ENCODE assay signal across 8 cellular contexts in genomic region chr15:76336254-76337046, GRCh38. TPM values are rescaled to one million over a fixed set of nuclear protein-coding genes. Genes with fewer than 3 reads are reported as not detected.
DNase-seq lines count a peak whose midpoint lies in the region; ATAC-seq, FAIRE-seq and TF ChIP-seq lines count a peak whose summit lies in the region.

ISL2 (plus strand) TSS chr15:76336773; CDS start chr15:76336884, 111 bp downstream.

- peak within 1 kb of the TSS in 6 of 7 donors; percentile 37 to 85 (median 68) for H3K27ac Mint-ChIP-seq in CD4-positive, alpha-beta memory T cell

- no peaks in the 10 kb centered on the region for H3K9me1 ChIP-seq in K562 (ENCODE audit: control insufficient read depth, insufficient read depth, low read length)

- TF ChIP-seq EP300 in K562 (IDR thresholded peaks at IDR 0.05; ENCODE audit: low read length) = peak; percentile 44

- H3K27me3 ChIP-seq in CD4-positive, alpha-beta memory T cell (ENCODE audit: insufficient read depth, low read length) = peaks cover 56% of the 10 kb centered on the region
- H3K27me3 ChIP-seq in SJSA1 (replicated peaks) = peaks cover 22% of the 10 kb centered on the region
- H3K27me3 ChIP-seq in K562 (ENCODE audit: control insufficient read depth in 2 of 2, insufficient read depth in 2 of 2, low read length in 2 of 2) = no peaks in the 10 kb centered on the region

- no peak for TF ChIP-seq RAD21 in K562 (CRISPR knock-in tag; conservative IDR thresholded peaks at IDR 0.05 in 1 of 2, IDR thresholded peaks at IDR 0.05 in 1 of 2)

- BruUV-seq in K562 (replicated peaks; lab: Mats Ljungman, UMichigan) = no TSS peak

- peak within 1 kb of the TSS; percentile 97 for H3K4me2 ChIP-seq in K562 (ENCODE audit: insufficient read depth, low read length)

- H3K4me3 ChIP-seq in CD4-positive, alpha-beta memory T cell (ENCODE audit: low read length in 2 of 2) = peak within 1 kb of the TSS; percentile 2 to 24
- H3K4me3 ChIP-seq in SJSA1 = peak within 1 kb of the TSS; percentile 43
- peak within 1 kb of the TSS; percentile 53 for H3K4me3 ChIP-seq in K562

- ATAC-seq in GM19395 (IDR thresholded peaks at IDR 0.05; ENCODE audit: unreplicated experiment) (peak; percentile 49), K562 (peak; percentile 89)

- peaks cover 40% of the 10 kb centered on the region for H3K79me2 ChIP-seq in K562 (ENCODE audit: control insufficient read depth, insufficient read depth, low read length)

- H3K36me3 Mint-ChIP-seq in CD4-positive, alpha-beta memory T cell = no peaks in the 10 kb centered on the region

- peak within 1 kb of the TSS; percentile 95 to 100 for H3K9ac ChIP-seq in K562 (ENCODE audit: insufficient read depth in 1 of 2, low read depth in 2 of 2, low read length in 2 of 2)

- CTCF ChIA-PET in CD4-positive, alpha-beta memory T cell (lab: Charles Lee; ENCODE audit: partially characterized antibody) = interaction anchor here (1.5 kb wide), 1 partner anchor 12 kb away, joined by 3 read pairs; no protein-coding TSS in a partner anchor
- CTCF ChIA-PET in K562 (lab: Yijun Ruan, JAX; ENCODE audit: low intra/inter-chr PET ratio) = no interaction called here

- peak in 1 of 5 donors; percentile 35 for DNase-seq in CD4-positive, alpha-beta memory T cell
- peak; percentile 92 for DNase-seq in HK-2 (ENCODE audit: unreplicated experiment)
- peak; percentile 77 to 91 for DNase-seq in SJSA1 (ENCODE audit: low read depth in 1 of 2, low spot score in 2 of 2)
- DNase-seq in K562 (ENCODE audit: extremely low read depth in 1 of 4, low spot score in 3 of 4) = peak; percentile 97 to 99 (median 98)
- peak; percentile 91 for DNase-seq in islet precursor cell
- DNase-seq in stimulated activated CD4-positive, alpha-beta T cell treated with anti-CD3 and anti-CD28 coated beads, Interleukin-12 subunit alpha, Interleukin-12 subunit beta, amount 100 ng/mL, for 4 hours = peak; percentile 50
- DNase-seq in cerebellum (ENCODE audit: low spot score) = no peak

- peak within 1 kb of the TSS; percentile 95 for H2AFZ ChIP-seq in K562 (ENCODE audit: low read depth, low read length)

- TF ChIP-seq POLR2A in K562 (conservative IDR thresholded peaks at IDR 0.05) = peak; percentile 83

- H3K27me3 Mint-ChIP-seq in CD4-positive, alpha-beta memory T cell = peaks cover 58 to 65% of the 10 kb centered on the region in 2 donors

- peak within 1 kb of the TSS; percentile 80 to 93 (median 86) for H3K4me3 Mint-ChIP-seq in CD4-positive, alpha-beta memory T cell

- intact Hi-C loops in CD4-positive, alpha-beta memory T cell (cut with micrococcal nuclease) = no loop called here
- intact Hi-C loops in K562 (cut with micrococcal nuclease) = loop anchor here (10.0 kb wide), 1 partner anchor 528 kb away; no protein-coding TSS in a partner anchor

- WGBS in K562 (ENCODE audit: insufficient coverage, low coverage, missing lambda C conversion rate) = under 1% methylated on average over 37 of the region's 40 CpGs

- H3K27ac ChIP-seq in CD4-positive, alpha-beta memory T cell (ENCODE audit: low read depth, low read length) = no peak within 1 kb of the TSS
- H3K27ac ChIP-seq in SJSA1 = peak within 1 kb of the TSS; percentile 86
- peak within 1 kb of the TSS; percentile 94 for H3K27ac ChIP-seq in K562 (ENCODE audit: extremely low read depth, low read depth, low read length)

- POLR2A ChIA-PET in CD4-positive, alpha-beta memory T cell (lab: Charles Lee; ENCODE audit: partially characterized antibody) = interaction anchor here (0.5 to 2.1 kb wide), 5 partner anchors 9 to 46 kb away, joined by 3 to 7 read pairs (median 5); partner anchors contain the start of gene ETFA
- POLR2A ChIA-PET in K562 (lab: Yijun Ruan, JAX) = interaction anchor here (0.5 to 2.3 kb wide), 17 partner anchors 9 to 1449 kb away, joined by 3 to 18 read pairs (median 4); partner anchors contain the start of gene ETFA

- H4K20me1 ChIP-seq in K562 (replicated peaks; ENCODE audit: control insufficient read depth, insufficient read depth, low read length) = 0 out of 2 replicates have a peak, but pooled peaks cover 6% of the 10 kb centered on the region

- TF ChIP-seq CTCF in K562 (IDR thresholded peaks at IDR 0.05 in 2 of 3, conservative IDR thresholded peaks at IDR 0.05 in 1 of 3; ENCODE audit: insufficient read depth in 2 of 3, low read depth in 1 of 3, low read length in 3 of 3) = no peak

- in situ Hi-C loops in K562 (cut with MboI) = no loop called here

- H3K4me1 Mint-ChIP-seq in CD4-positive, alpha-beta memory T cell = peaks cover 34 to 64% (median 46%) of the 10 kb centered on the region in 4 donors

- no peaks in the 10 kb centered on the region for H3K9me3 ChIP-seq in CD4-positive, alpha-beta memory T cell (ENCODE audit: control insufficient read depth in 1 of 2, low read length in 2 of 2)
- no peaks in the 10 kb centered on the region for H3K9me3 ChIP-seq in SJSA1 (replicated peaks)
- H3K9me3 ChIP-seq in K562 (replicated peaks; ENCODE audit: control insufficient read depth, insufficient read depth, low read depth, low read length) = no peaks in the 10 kb centered on the region

- no peaks in the 10 kb centered on the region for H3K36me3 ChIP-seq in CD4-positive, alpha-beta memory T cell (ENCODE audit: insufficient read depth, low read length)
- H3K36me3 ChIP-seq in SJSA1 (no peaks in the 10 kb centered on the region), K562 (ENCODE audit: control insufficient read depth, insufficient read depth, low read length) (peaks cover 28% of the 10 kb centered on the region; the same call in 2 of the 3 replicates)

- H3K9me3 Mint-ChIP-seq in CD4-positive, alpha-beta memory T cell = peaks cover 0 to 16% (median 1%) of the 10 kb centered on the region in 8 donors

- FAIRE-seq in K562 (lab: Jason Lieb, UNC) = peak; percentile 97

- peaks cover 63% of the 10 kb centered on the region for H3K4me1 ChIP-seq in CD4-positive, alpha-beta memory T cell (ENCODE audit: insufficient read depth, low read length)
- H3K4me1 ChIP-seq in SJSA1 (replicated peaks) = peaks cover 22% of the 10 kb centered on the region
- peaks cover 11 to 55% of the 10 kb centered on the region in 2 experiments for H3K4me1 ChIP-seq in K562 (replicated peaks in 1 of 2; ENCODE audit: control insufficient read depth in 2 of 2, insufficient read depth in 2 of 2, low read length in 2 of 2)

TF ChIP-seq in K562, 482 proteins besides CTCF, POLR2A, EP300 and RAD21 (continues in another document):
- TF ChIP-seq, protein P1, sequence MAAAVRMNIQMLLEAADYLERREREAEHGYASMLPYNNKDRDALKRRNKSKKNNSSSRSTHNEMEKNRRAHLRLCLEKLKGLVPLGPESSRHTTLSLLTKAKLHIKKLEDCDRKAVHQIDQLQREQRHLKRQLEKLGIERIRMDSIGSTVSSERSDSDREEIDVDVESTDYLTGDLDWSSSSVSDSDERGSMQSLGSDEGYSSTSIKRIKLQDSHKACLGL (CRISPR knock-in tag; IDR thresholded peaks at IDR 0.05; ENCODE audit: borderline replicate concordance, poor library complexity, severe bottlenecking) = no peak
- TF ChIP-seq JUN (IDR thresholded peaks at IDR 0.05; ENCODE audit: borderline replicate concordance, low read depth, low read length) (peak; percentile 44; the same call in 1 of the 2 replicates), JUN (CRISPR knock-in tag; IDR thresholded peaks at IDR 0.05; ENCODE audit: borderline replicate concordance) (no peak), ZNF778 (CRISPR knock-in tag; IDR thresholded peaks at IDR 0.05) (no peak), ZNF354B (CRISPR knock-in tag; IDR thresholded peaks at IDR 0.05) (no peak)
- TF ChIP-seq, protein P2, sequence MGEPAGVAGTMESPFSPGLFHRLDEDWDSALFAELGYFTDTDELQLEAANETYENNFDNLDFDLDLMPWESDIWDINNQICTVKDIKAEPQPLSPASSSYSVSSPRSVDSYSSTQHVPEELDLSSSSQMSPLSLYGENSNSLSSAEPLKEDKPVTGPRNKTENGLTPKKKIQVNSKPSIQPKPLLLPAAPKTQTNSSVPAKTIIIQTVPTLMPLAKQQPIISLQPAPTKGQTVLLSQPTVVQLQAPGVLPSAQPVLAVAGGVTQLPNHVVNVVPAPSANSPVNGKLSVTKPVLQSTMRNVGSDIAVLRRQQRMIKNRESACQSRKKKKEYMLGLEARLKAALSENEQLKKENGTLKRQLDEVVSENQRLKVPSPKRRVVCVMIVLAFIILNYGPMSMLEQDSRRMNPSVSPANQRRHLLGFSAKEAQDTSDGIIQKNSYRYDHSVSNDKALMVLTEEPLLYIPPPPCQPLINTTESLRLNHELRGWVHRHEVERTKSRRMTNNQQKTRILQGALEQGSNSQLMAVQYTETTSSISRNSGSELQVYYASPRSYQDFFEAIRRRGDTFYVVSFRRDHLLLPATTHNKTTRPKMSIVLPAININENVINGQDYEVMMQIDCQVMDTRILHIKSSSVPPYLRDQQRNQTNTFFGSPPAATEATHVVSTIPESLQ (CRISPR knock-in tag; IDR thresholded peaks at IDR 0.05) = no peak

RNA-seq across cellular contexts. Expression of gene ISL2, which starts in this region (rescaled TPM):
- total RNA-seq in CD4-positive, alpha-beta memory T cell = not detected
- polyA plus RNA-seq in CD4-positive, alpha-beta memory T cell = not detected
- total RNA-seq in SJSA1 (2014; rRNA removed; shearing (Covaris generic)) = 3.0 and 4.0 TPM in 2 replicates
- 15.2 and 35.8 TPM in 2 replicates for total RNA-seq in K562 (2011; cell fraction: chromatin; rRNA removed; ENCODE audit: low replicate concordance)
- total RNA-seq in K562 (2011; cell fraction: nucleolus; rRNA removed) = 27.8 and 28.4 TPM in 2 replicates
- 14.1 and 16.9 TPM in 2 replicates for total RNA-seq in K562 (2011; cell fraction: nucleoplasm; rRNA removed)
- total RNA-seq in K562 (2014; rRNA removed) (15.7 and 16.7 TPM in 2 replicates), K562 (2014; rRNA removed; fragmentation: Illumina TruSeq; extraction: Trizol) (2.9 and 3.4 TPM in 2 replicates), K562 (2015; rRNA removed; fragmentation: Illumina TruSeq; extraction: Trizol) (4.7 and 4.8 TPM in 2 replicates), K562 (2021) (17.6 and 23.7 TPM in 2 replicates), cerebellum (not detected)
- polyA plus RNA-seq in K562 (2011; rRNA removed) (4.0 and 5.7 TPM in 2 replicates), K562 (2014; fragmentation: Illumina TruSeq; extraction: Trizol) (4.0 and 9.0 TPM in 2 replicates), K562 (2014; fragmentation: Nextera tagmentation; extraction: Ambion mirVana) (under 1 TPM; 0.15 to 0.35 TPM), K562 (2014; rRNA removed) (16.7 and 17.0 TPM in 2 replicates)
- polyA plus RNA-seq in K562 (2011; cell fraction: cytosol; rRNA removed) = 11.2 and 13.3 TPM in 2 replicates
- polyA plus RNA-seq in K562 (2011; cell fraction: nucleus; rRNA removed) = 44.7 and 63.1 TPM in 2 replicates
- polyA plus RNA-seq in K562 (2012) = 7.7 and 17.9 TPM in 2 replicates
- polyA minus RNA-seq in K562 (2011; rRNA and poly(A)+ RNA removed) = 3.1 and 3.9 TPM in 2 replicates
- 4.4 and 9.8 TPM in 2 replicates for polyA minus RNA-seq in K562 (2011; cell fraction: cytosol; rRNA and poly(A)+ RNA removed)
- 16.2 and 19.0 TPM in 2 replicates for polyA minus RNA-seq in K562 (2011; cell fraction: nucleus; rRNA and poly(A)+ RNA removed)
